10 cellular contexts compared by ENCODE assay signal in the genomic region with DNA sequence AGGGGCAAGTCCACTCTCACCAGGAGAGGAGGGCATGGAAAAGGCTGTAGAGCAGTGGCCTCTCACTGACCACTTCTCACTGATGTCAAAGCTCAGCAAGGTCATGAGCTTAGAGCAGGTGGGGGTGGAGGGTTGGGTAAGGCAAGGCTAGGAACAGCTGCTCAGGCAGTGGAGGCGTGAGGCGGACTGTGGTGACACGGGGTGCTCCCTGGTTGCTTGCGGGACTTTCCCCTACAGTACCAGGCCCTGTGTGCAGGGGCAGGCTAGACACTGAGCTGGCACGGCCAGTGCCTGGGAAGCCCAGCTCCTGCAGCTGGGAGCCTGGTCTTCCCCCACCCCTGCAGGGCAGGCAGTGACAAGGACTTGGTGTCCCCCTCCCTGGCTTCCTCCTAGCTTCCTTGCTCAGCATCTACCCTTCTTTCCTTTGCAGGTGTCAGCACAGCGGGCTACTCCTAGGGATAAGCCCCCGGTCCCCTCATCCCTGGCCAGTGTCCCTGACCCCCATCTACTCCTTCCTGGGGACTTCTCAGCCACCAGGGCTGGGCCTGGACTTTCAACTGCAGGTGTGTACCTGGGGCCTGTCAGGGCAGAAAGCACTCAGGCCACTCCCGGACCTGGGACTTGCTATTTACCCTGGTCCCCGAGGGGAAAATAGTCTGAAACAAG. TPM values are rescaled to one million over a fixed set of nuclear protein-coding genes. Genes with fewer than 3 reads are reported as not detected.
DNase-seq lines count a peak whose midpoint lies in the region; ATAC-seq, FAIRE-seq and TF ChIP-seq lines count a peak whose summit lies in the region.
"Had no signal": no experiment of that assay in that cellular context is flagged by ENCODE, and none has a peak within 500 bp of the region (broad histone marks: within the 10 kb centered on the region; RNA-seq: fewer than 3 reads in every experiment).

No MANE protein-coding gene starts in this region.

- H3K23ac ChIP-seq in mesendoderm (ENCODE audit: low read length): no peak overlapping the region

- H3K4me3 Mint-ChIP-seq in CD8-positive, alpha-beta memory T cell: peak overlapping the region in 1 of 7 donors; percentile 77

- POLR2A ChIA-PET in CD8-positive, alpha-beta memory T cell (lab: Charles Lee): no interaction called here
- POLR2A ChIA-PET in RWPE1 (lab: Yijun Ruan, JAX; ENCODE audit: low non-redundant PET) (no interaction called here), HepG2 (lab: Yijun Ruan, JAX) (interaction anchor here (1.1 to 1.8 kb wide), 4 partner anchors 14 to 55 kb away, joined by 3 to 10 read pairs (median 4); no protein-coding TSS in a partner anchor)

- TF ChIP-seq EP300 in HepG2 (IDR thresholded peaks at IDR 0.05; ENCODE audit: low read depth in 2 of 2, low read length in 2 of 2): no peak
- no peak for TF ChIP-seq EP300 in HepG2 (CRISPR knock-in tag; IDR thresholded peaks at IDR 0.05; ENCODE audit: borderline replicate concordance)
- no peak for TF ChIP-seq EP300 in esophagus muscularis mucosa (IDR thresholded peaks at IDR 0.05)

- WGBS in HepG2 (ENCODE audit: low lambda C conversion rate): 53% methylated on average over 2 of the region's 9 CpGs
- 78% methylated on average over 5 of the region's 9 CpGs for WGBS in esophagus muscularis mucosa
- no CpG with 5 or more reads among the region's 9 CpGs for WGBS in mesendoderm (ENCODE audit: extremely low coverage, insufficient coverage, low lambda C conversion rate)
- WGBS in body of pancreas, 2 donors: 71 to 90% methylated on average over 5 to 8 of the region's 9 CpGs

- H3K36me3 ChIP-seq in CD8-positive, alpha-beta memory T cell (ENCODE audit: insufficient read depth, low read length): peaks cover 14% of the 10 kb centered on the region
- peaks cover 26 to 48% of the 10 kb centered on the region in 2 experiments; a peak in 4 of 5 replicates for H3K36me3 ChIP-seq in HepG2 (replicated peaks in 1 of 2; ENCODE audit: control insufficient read depth in 1 of 2, insufficient read depth in 2 of 2, low read length in 2 of 2)
- peaks cover 5 to 62% (median 52%) of the 10 kb centered on the region in 4 donors for H3K36me3 ChIP-seq in esophagus muscularis mucosa
- H3K36me3 ChIP-seq in colonic mucosa: peaks cover 3% of the 10 kb centered on the region
- peaks cover 6% of the 10 kb centered on the region for H3K36me3 ChIP-seq in mesendoderm (ENCODE audit: control insufficient read depth, insufficient read depth, low read length)
- peaks cover 7 to 13% of the 10 kb centered on the region in 2 donors for H3K36me3 ChIP-seq in body of pancreas (replicated peaks in 1 of 2; ENCODE audit: insufficient read depth in 1 of 2, low read depth in 2 of 2)

- H3K9me3 ChIP-seq in CD8-positive, alpha-beta memory T cell (ENCODE audit: low read length): no peaks in the 10 kb centered on the region
- H3K9me3 ChIP-seq in HepG2 (ENCODE audit: low read length) (no peaks in the 10 kb centered on the region), esophagus muscularis mucosa (no peaks in the 10 kb centered on the region), colonic mucosa (no peaks in the 10 kb centered on the region), body of pancreas (no peaks in the 10 kb centered on the region)
- H3K9me3 ChIP-seq: SJSA1 had no signal

- no peak overlapping the region for H3K56ac ChIP-seq in mesendoderm (ENCODE audit: low read length)

- no peak overlapping the region for H3K4me3 ChIP-seq in CD8-positive, alpha-beta memory T cell (ENCODE audit: low read length)
- H3K4me3 ChIP-seq in HepG2 (replicated peaks in 1 of 3; ENCODE audit: insufficient read depth in 1 of 3, low read depth in 2 of 3, low read length in 3 of 3) (no peak overlapping the region), esophagus muscularis mucosa (no peak overlapping the region), colonic mucosa (no peak overlapping the region), mesendoderm (ENCODE audit: low read length) (no peak overlapping the region), body of pancreas (no peak overlapping the region)
- H3K4me3 ChIP-seq: SJSA1, skin epidermis had no signal

- no peak overlapping the region for H4K8ac ChIP-seq in mesendoderm (ENCODE audit: low read depth, low read length)

- H3K4me1 ChIP-seq in CD8-positive, alpha-beta memory T cell (ENCODE audit: insufficient read depth, low read length): no peaks in the 10 kb centered on the region
- peaks cover 40% of the 10 kb centered on the region for H3K4me1 ChIP-seq in HepG2 (ENCODE audit: insufficient read depth, low read length)
- peaks cover 18 to 35% (median 23%) of the 10 kb centered on the region in 4 donors for H3K4me1 ChIP-seq in esophagus muscularis mucosa
- H3K4me1 ChIP-seq in colonic mucosa: peaks cover 8% of the 10 kb centered on the region
- no peaks in the 10 kb centered on the region for H3K4me1 ChIP-seq in mesendoderm (ENCODE audit: control insufficient read depth, low read depth, low read length)
- no peaks in the 10 kb centered on the region for H3K4me1 ChIP-seq in body of pancreas
- H3K4me1 ChIP-seq: SJSA1 had no signal

- no peak for DNase-seq in CD8-positive, alpha-beta memory T cell
- DNase-seq in RWPE1 (ENCODE audit: low spot score): no peak
- DNase-seq in HepG2 (ENCODE audit: low spot score): peak; percentile 31
- DNase-seq in esophagus muscularis mucosa (ENCODE audit: extremely low spot score): no peak
- DNase-seq in colonic mucosa: no peak
- no peak for DNase-seq in mesendoderm
- DNase-seq in body of pancreas: no peak

- peak; percentile 51 for ATAC-seq in GM19467 (IDR thresholded peaks at IDR 0.05; ENCODE audit: unreplicated experiment)
- peak; percentile 56 for ATAC-seq in HepG2
- ATAC-seq in body of pancreas: no peak

- TF ChIP-seq POLR2A in HepG2 (IDR thresholded peaks at IDR 0.05; ENCODE audit: insufficient read depth in 1 of 2, low read depth in 2 of 2, low read length in 2 of 2) (peak in 1 of 2 experiments; percentile 55; a peak in 1 of 4 replicates), esophagus muscularis mucosa (IDR thresholded peaks at IDR 0.05; ENCODE audit: low read depth) (no peak), body of pancreas (IDR thresholded peaks at IDR 0.05) (no peak)

- H3K36me3 Mint-ChIP-seq in CD8-positive, alpha-beta memory T cell: peaks cover 3 to 82% (median 6%) of the 10 kb centered on the region in 3 donors

- H3K18ac ChIP-seq in mesendoderm (ENCODE audit: low read length): no peak overlapping the region

- no peaks in the 10 kb centered on the region for H3K79me1 ChIP-seq in mesendoderm (ENCODE audit: low read length)

- no peak overlapping the region for H2BK15ac ChIP-seq in mesendoderm (replicated peaks; ENCODE audit: low read depth)

- H3K4me1 Mint-ChIP-seq in CD8-positive, alpha-beta memory T cell: peaks cover 9 to 21% (median 14%) of the 10 kb centered on the region in 3 donors

- no peak overlapping the region for H4K5ac ChIP-seq in mesendoderm (ENCODE audit: low read length)

- peak overlapping the region; percentile 33 to 85 (median 73) for H3K27ac Mint-ChIP-seq in CD8-positive, alpha-beta memory T cell

- H2BK120ac ChIP-seq in mesendoderm (ENCODE audit: low read depth, low read length): no peak overlapping the region

- peaks cover 10% of the 10 kb centered on the region; the same call in 1 of the 2 replicates for H4K20me1 ChIP-seq in HepG2 (ENCODE audit: insufficient read depth, low read length)

- peaks cover 0 to 2% of the 10 kb centered on the region in 2 donors for H3K27me3 Mint-ChIP-seq in CD8-positive, alpha-beta memory T cell

- H3K79me2 ChIP-seq in HepG2 (ENCODE audit: insufficient read depth, low read length) (no peaks in the 10 kb centered on the region), mesendoderm (ENCODE audit: control insufficient read depth, insufficient read depth, low read length) (no peaks in the 10 kb centered on the region)

- TF ChIP-seq CTCF in RWPE1 (conservative IDR thresholded peaks at IDR 0.05; ENCODE audit: low read depth) (no peak), HepG2 (CRISPR knock-in tag; IDR thresholded peaks at IDR 0.05) (no peak), esophagus muscularis mucosa (IDR thresholded peaks at IDR 0.05) (no peak), colonic mucosa (IDR thresholded peaks at IDR 0.05) (no peak), body of pancreas (IDR thresholded peaks at IDR 0.05) (no peak)

- in situ Hi-C loops in HepG2 (cut with HindIII; ENCODE audit: extremely low pct_ligation_motif_present, low pct_unique_long_range_greater_than_20kb): no loop called here

- 0 out of 2 replicates have a peak, but pooled peaks have one; percentile 22 for TF ChIP-seq RAD21 in HepG2 (CRISPR knock-in tag; IDR thresholded peaks at IDR 0.05)

- no peak overlapping the region for H2AK5ac ChIP-seq in mesendoderm (ENCODE audit: low read length)

- peak; percentile 26 for FAIRE-seq in HepG2 (lab: Jason Lieb, UNC)

- no peak overlapping the region for H3K27ac ChIP-seq in CD8-positive, alpha-beta memory T cell (ENCODE audit: low read depth, low read length)
- H3K27ac ChIP-seq in RWPE1 (peak overlapping the region; percentile 42), HepG2 (ENCODE audit: extremely low read length, insufficient read depth, low read length) (peak overlapping the region; percentile 33), esophagus muscularis mucosa (replicated peaks in 1 of 4) (no peak overlapping the region), colonic mucosa (no peak overlapping the region), mesendoderm (ENCODE audit: low read depth, low read length) (no peak overlapping the region), body of pancreas (no peak overlapping the region)
- H3K27ac ChIP-seq: SJSA1 had no signal

- no peak overlapping the region for H2AFZ ChIP-seq in HepG2 (ENCODE audit: low read length)

- H3K4ac ChIP-seq in mesendoderm (ENCODE audit: low read depth, low read length): no peak overlapping the region

- H2BK5ac ChIP-seq in mesendoderm (ENCODE audit: low read length): no peak overlapping the region

- intact Hi-C loops in HepG2 (cut with micrococcal nuclease; ENCODE audit: unreplicated experiment) (loop anchor here (2.0 kb wide), 1 partner anchor 60 kb away; no protein-coding TSS in a partner anchor), esophagus muscularis mucosa (cut with DNase I) (no loop called here), colonic mucosa (cut with DNase I) (no loop called here), body of pancreas (cut with DNase I) (no loop called here)

- CTCF ChIA-PET in CD8-positive, alpha-beta memory T cell (lab: Charles Lee): interaction anchor here (0.9 to 1.1 kb wide), 2 partner anchors 18 to 60 kb away, joined by 3 to 4 read pairs; no protein-coding TSS in a partner anchor
- CTCF ChIA-PET in RWPE1 (lab: Yijun Ruan, JAX) (no interaction called here), HepG2 (lab: Yijun Ruan, JAX; ENCODE audit: low intra/inter-chr PET ratio, low total read pairs) (no interaction called here)

- H3K9me3 Mint-ChIP-seq in CD8-positive, alpha-beta memory T cell: no peaks in the 10 kb centered on the region

- no TSS peak for BruUV-seq in HepG2 (replicated peaks; lab: Mats Ljungman, UMichigan)

- no peak overlapping the region for H3K9ac ChIP-seq in HepG2 (ENCODE audit: insufficient read depth, low read depth, low read length)
- H3K9ac ChIP-seq in colonic mucosa (ENCODE audit: low read depth in 2 of 2, low read length in 2 of 2): no peak overlapping the region
- no peak overlapping the region for H3K9ac ChIP-seq in mesendoderm (ENCODE audit: low read length)

- peak overlapping the region; percentile 33; the same call in 1 of the 2 replicates for H3K4me2 ChIP-seq in HepG2 (ENCODE audit: low read depth, low read length)
- no peak overlapping the region for H3K4me2 ChIP-seq in mesendoderm (ENCODE audit: low read length)

- no peaks in the 10 kb centered on the region for H3K27me3 ChIP-seq in CD8-positive, alpha-beta memory T cell (ENCODE audit: insufficient read depth, low read length, poor library complexity, severe bottlenecking)
- H3K27me3 ChIP-seq in HepG2 (ENCODE audit: control insufficient read depth in 1 of 2, insufficient read depth in 2 of 2, low read length in 2 of 2) (no peaks in the 10 kb centered on the region), esophagus muscularis mucosa (no peaks in the 10 kb centered on the region), colonic mucosa (no peaks in the 10 kb centered on the region), mesendoderm (ENCODE audit: insufficient read depth, low read length, poor library complexity) (no peaks in the 10 kb centered on the region), body of pancreas (no peaks in the 10 kb centered on the region)
- H3K27me3 ChIP-seq: SJSA1 had no signal

RNA-seq across cellular contexts. Expression of gene PISD, which starts 45.6 kb away (rescaled TPM):
- 10 to 100 TPM; 48.1 to 49.6 TPM for total RNA-seq in CD8-positive, alpha-beta memory T cell
- 17.1 TPM for polyA plus RNA-seq in CD8-positive, alpha-beta memory T cell
- total RNA-seq in HepG2 (2016; rRNA removed; fragmentation: Illumina TruSeq; extraction: Trizol) (30.0 and 47.7 TPM in 2 replicates), esophagus muscularis mucosa (10 to 100 TPM; 14.1 to 40.1 (median 26.2) TPM), colonic mucosa (10 to 100 TPM; 30.8 to 48.1 TPM), body of pancreas (10 to 100 TPM; 22.3 to 31.3 TPM)
- total RNA-seq in HepG2 (2016; cell fraction: cytosol; rRNA removed; fragmentation: Illumina TruSeq; extraction: Trizol; ENCODE audit: low read depth): 8.9 and 9.7 TPM in 2 replicates
- total RNA-seq in HepG2 (2016; cell fraction: insoluble cytoplasmic fraction; rRNA removed; fragmentation: Illumina TruSeq; extraction: Trizol): 26.3 and 48.8 TPM in 2 replicates
- total RNA-seq in HepG2 (2016; cell fraction: membrane; rRNA removed; fragmentation: Illumina TruSeq; extraction: Trizol): 21.3 and 21.7 TPM in 2 replicates
- 39.3 and 43.4 TPM in 2 replicates for total RNA-seq in HepG2 (2016; cell fraction: nucleus; rRNA removed; fragmentation: Illumina TruSeq; extraction: Trizol)
- 30.1 and 38.6 TPM in 2 replicates for polyA plus RNA-seq in HepG2 (2011; rRNA removed)
- 27.5 and 28.8 TPM in 2 replicates for polyA plus RNA-seq in HepG2 (2011; cell fraction: cytosol; rRNA removed)
- polyA plus RNA-seq in HepG2 (2011; cell fraction: nucleus; rRNA removed): 96.1 and 99.7 TPM in 2 replicates
- polyA plus RNA-seq in HepG2 (2012): 21.9 and 29.8 TPM in 2 replicates
- 7.1 and 8.1 TPM in 2 replicates for polyA plus RNA-seq in HepG2 (2016; cell fraction: cytosol; fragmentation: Illumina TruSeq; extraction: Trizol; ENCODE audit: low read depth)
- 25.8 and 29.7 TPM in 2 replicates for polyA plus RNA-seq in HepG2 (2016; cell fraction: insoluble cytoplasmic fraction; fragmentation: Illumina TruSeq; extraction: Trizol; ENCODE audit: low read depth)
- 14.7 and 16.1 TPM in 2 replicates for polyA plus RNA-seq in HepG2 (2016; cell fraction: membrane; fragmentation: Illumina TruSeq; extraction: Trizol; ENCODE audit: low read depth)
- polyA plus RNA-seq in HepG2 (2016; cell fraction: nucleus; fragmentation: Illumina TruSeq; extraction: Trizol; ENCODE audit: insufficient read depth, low read depth): 78.0 and 82.4 TPM in 2 replicates
- polyA minus RNA-seq in HepG2 (2011; rRNA and poly(A)+ RNA removed; ENCODE audit: low replicate concordance): 24.4 and 42.4 TPM in 2 replicates
- 13.1 and 16.7 TPM in 2 replicates for polyA minus RNA-seq in HepG2 (2011; cell fraction: cytosol; rRNA and poly(A)+ RNA removed)
- 18.4 and 22.0 TPM in 2 replicates for polyA minus RNA-seq in HepG2 (2011; cell fraction: nucleus; rRNA and poly(A)+ RNA removed)
- 26.7 TPM for polyA plus RNA-seq in mesendoderm (2013, experiment 1 of 2)
- polyA plus RNA-seq in mesendoderm (2013, experiment 2 of 2): 26.6 TPM

Comparison
In these comparisons a context has a peak if more than half of its experiments do, and no peak if none do; other contexts are left out.
1. H3K27ac ChIP-seq: peak in RWPE1 (single experiment) and HepG2 (single experiment); none in CD8-positive, alpha-beta memory T cell (single experiment), esophagus muscularis mucosa (0 of 4), colonic mucosa (single experiment), mesendoderm (single experiment) and body of pancreas (0 of 4).